ENCODE assay signal across 17 cellular contexts in genomic region chr2:229410312-229410711, GRCh38.
DNase-seq lines count a peak whose midpoint lies in the region; ATAC-seq and TF ChIP-seq lines count a peak whose summit lies in the region.
"Had no signal": no experiment of that assay in that cellular context is flagged by ENCODE, and none has a peak within 500 bp of the region (broad histone marks: within the 10 kb centered on the region; RNA-seq: fewer than 3 reads in every experiment).

No MANE protein-coding gene starts in this region.

- no peaks in the 10 kb centered on the region for H3K27me3 ChIP-seq in GM23338 (ENCODE audit: insufficient read depth)
- H3K27me3 ChIP-seq in subcutaneous abdominal adipose tissue (ENCODE audit: control insufficient read depth in 5 of 5, insufficient read depth in 4 of 5, low read length in 5 of 5) = peaks cover 0 to 3% (median 0%) of the 10 kb centered on the region in 5 donors
- H3K27me3 ChIP-seq: SJSA1 had no signal

- H3K27ac ChIP-seq in GM23338 (ENCODE audit: low read depth) (no peak overlapping the region), subcutaneous abdominal adipose tissue (ENCODE audit: low read depth, low read length) (peak overlapping the region; percentile 72)
- H3K27ac ChIP-seq: psoas muscle had no signal

- H3K36me3 Mint-ChIP-seq in GM23338 (ENCODE audit: low read depth) = no peaks in the 10 kb centered on the region
- peaks cover 53% of the 10 kb centered on the region for H3K36me3 Mint-ChIP-seq in MCF 10A (ENCODE audit: insufficient read depth, unreplicated experiment)
- H3K36me3 Mint-ChIP-seq in activated CD4-positive, alpha-beta memory T cell treated with anti-CD3 and anti-CD28 coated beads, Interleukin-2, amount 10 ng/mL, durations not matched to agents 7 days and 5 days (ENCODE audit: low read depth) = no peaks in the 10 kb centered on the region
- H3K36me3 Mint-ChIP-seq: natural killer cell had no signal

- peaks cover 5% of the 10 kb centered on the region; the same call in 1 of the 2 replicates for H3K9me2 ChIP-seq in GM23338 (ENCODE audit: insufficient read depth)

- H3F3A ChIP-seq in GM23338 (replicated peaks; ENCODE audit: low read depth) = no peaks in the 10 kb centered on the region

- no peak for ATAC-seq in GM23338
- no peak for ATAC-seq in GM21526 (IDR thresholded peaks at IDR 0.05; ENCODE audit: low FRiP score, unreplicated experiment)
- ATAC-seq: activated CD4-positive, alpha-beta T cell treated with anti-CD3 and anti-CD28 coated beads for 36 hours; natural killer cell; psoas muscle had no signal

- peak overlapping the region; percentile 27 for H3K4me2 ChIP-seq in GM23338

- H3K4me3 Mint-ChIP-seq in GM23338 (no peak overlapping the region), MCF 10A (ENCODE audit: unreplicated experiment) (no peak overlapping the region)
- H3K4me3 Mint-ChIP-seq in activated CD4-positive, alpha-beta memory T cell treated with anti-CD3 and anti-CD28 coated beads, Interleukin-2, amount 10 ng/mL, durations not matched to agents 7 days and 5 days = no peak overlapping the region
- H3K4me3 Mint-ChIP-seq: activated CD4-positive, alpha-beta T cell treated with anti-CD3 and anti-CD28 coated beads for 36 hours; B cell; natural killer cell had no signal

- H3K9me3 Mint-ChIP-seq in GM23338 (peaks cover 6% of the 10 kb centered on the region; the same call in 1 of the 3 replicates), MCF 10A (ENCODE audit: unreplicated experiment) (no peaks in the 10 kb centered on the region)
- no peaks in the 10 kb centered on the region for H3K9me3 Mint-ChIP-seq in activated CD4-positive, alpha-beta memory T cell treated with anti-CD3 and anti-CD28 coated beads, Interleukin-2, amount 10 ng/mL, durations not matched to agents 7 days and 5 days

- H3K27me3 Mint-ChIP-seq in GM23338 (ENCODE audit: insufficient read depth, low read depth, poor library complexity) (peaks cover 7% of the 10 kb centered on the region), MCF 10A (ENCODE audit: insufficient read depth, unreplicated experiment) (no peaks in the 10 kb centered on the region)
- H3K27me3 Mint-ChIP-seq in activated CD4-positive, alpha-beta memory T cell treated with anti-CD3 and anti-CD28 coated beads, Interleukin-2, amount 10 ng/mL, durations not matched to agents 7 days and 5 days = no peaks in the 10 kb centered on the region
- H3K27me3 Mint-ChIP-seq: activated CD4-positive, alpha-beta T cell treated with anti-CD3 and anti-CD28 coated beads for 36 hours; B cell had no signal

- POLR2A ChIA-PET in MCF 10A (lab: Yijun Ruan, JAX) = interaction anchor here (0.6 to 1.6 kb wide), 7 partner anchors 9 to 453 kb away, joined by 3 to 4 read pairs (median 3); no protein-coding TSS in a partner anchor
- POLR2A ChIA-PET in activated CD4-positive, alpha-beta memory T cell treated with anti-CD3 and anti-CD28 coated beads, Interleukin-2, amount 10 ng/mL, durations not matched to agents 7 days and 5 days (lab: Charles Lee) = no interaction called here

- H3K79me2 ChIP-seq in GM23338 (replicated peaks; ENCODE audit: insufficient read depth) = no peaks in the 10 kb centered on the region

- no peak for TF ChIP-seq CTCF in GM23338 (conservative IDR thresholded peaks at IDR 0.05; ENCODE audit: low read depth in 2 of 2)
- TF ChIP-seq CTCF in MCF 10A (IDR thresholded peaks at IDR 0.05; ENCODE audit: unreplicated experiment) = no peak

- H4K20me1 ChIP-seq in GM23338 (replicated peaks; ENCODE audit: insufficient read depth) = no peaks in the 10 kb centered on the region

- peaks cover 25% of the 10 kb centered on the region for H3K4me1 ChIP-seq in GM23338 (ENCODE audit: insufficient read depth)
- H3K4me1 ChIP-seq in subcutaneous abdominal adipose tissue (ENCODE audit: control insufficient read depth in 5 of 5, insufficient read depth in 5 of 5, low read length in 5 of 5) = peaks cover 2 to 28% (median 21%) of the 10 kb centered on the region in 5 donors
- H3K4me1 ChIP-seq: psoas muscle had no signal

- no peak for DNase-seq in GM23338 (ENCODE audit: low spot score)
- DNase-seq in MCF 10A (ENCODE audit: unreplicated experiment) = no peak
- peak; percentile 54 for DNase-seq in iris pigment epithelial cell (ENCODE audit: low read depth)
- no peak for DNase-seq in UCSD-AML1 (lab: John Stamatoyannopoulos, UW; ENCODE audit: unreplicated experiment)
- no peak for DNase-seq in kidney tubule cell (ENCODE audit: low spot score)
- DNase-seq in activated CD4-positive, alpha-beta memory T cell treated with anti-CD3 and anti-CD28 coated beads, Interleukin-2, amount 10 ng/mL, durations not matched to agents 7 days and 5 days = no peak
- DNase-seq: activated CD4-positive, alpha-beta T cell treated with anti-CD3 and anti-CD28 coated beads for 36 hours; activated CD8-positive, alpha-beta memory T cell treated with anti-CD3 and anti-CD28 coated beads, Interleukin-2, amount 50 U/mL, for 48 hours; activated naive CD4-positive, alpha-beta T cell treated with Interleukin-2 at 50 U/mL for 16 hours; natural killer cell; NCI-H1694 treated with DMSO at 0.1 percent for 48 hours; NCI-H446 treated with DMSO at 0.1 percent for 48 hours; psoas muscle had no signal

- 0 out of 2 replicates have a peak overlapping the region, but pooled peaks have one; percentile 4 for H2AFZ ChIP-seq in GM23338

- H3K36me3 ChIP-seq in GM23338 (ENCODE audit: insufficient read depth) (no peaks in the 10 kb centered on the region), subcutaneous abdominal adipose tissue (ENCODE audit: control insufficient read depth in 5 of 5, insufficient read depth in 5 of 5, low read length in 5 of 5) (no peaks in the 10 kb centered on the region)
- H3K36me3 ChIP-seq: SJSA1 had no signal

- H3K9me3 ChIP-seq in subcutaneous abdominal adipose tissue (ENCODE audit: control insufficient read depth in 5 of 5, low read length in 5 of 5) = peaks cover 0 to 3% (median 0%) of the 10 kb centered on the region in 5 donors
- H3K9me3 ChIP-seq: psoas muscle had no signal

- no TSS peak for BruUV-seq in MCF 10A (replicated peaks; lab: Mats Ljungman, UMichigan)

- CTCF ChIA-PET in MCF 10A (lab: Yijun Ruan, JAX) = interaction anchor here (0.5 to 1.1 kb wide), 3 partner anchors 27 to 67 kb away, joined by 3 to 4 read pairs (median 3); no protein-coding TSS in a partner anchor
- CTCF ChIA-PET in activated CD4-positive, alpha-beta memory T cell treated with anti-CD3 and anti-CD28 coated beads, Interleukin-2, amount 10 ng/mL, durations not matched to agents 7 days and 5 days (lab: Charles Lee) = no interaction called here

- peaks cover 25% of the 10 kb centered on the region for H3K4me1 Mint-ChIP-seq in GM23338
- peaks cover 43% of the 10 kb centered on the region for H3K4me1 Mint-ChIP-seq in MCF 10A (ENCODE audit: insufficient read depth, unreplicated experiment)
- no peaks in the 10 kb centered on the region for H3K4me1 Mint-ChIP-seq in activated CD4-positive, alpha-beta memory T cell treated with anti-CD3 and anti-CD28 coated beads, Interleukin-2, amount 10 ng/mL, durations not matched to agents 7 days and 5 days
- H3K4me1 Mint-ChIP-seq: activated CD4-positive, alpha-beta T cell treated with anti-CD3 and anti-CD28 coated beads for 36 hours; B cell; natural killer cell had no signal

- H3K9ac ChIP-seq in subcutaneous abdominal adipose tissue (ENCODE audit: low read length in 5 of 5) = no peak overlapping the region

- intact Hi-C loops in MCF 10A (cut with micrococcal nuclease) = no loop called here

- H3K4me3 ChIP-seq in GM23338 (no peak overlapping the region; the same call in 1 of the 2 replicates), subcutaneous abdominal adipose tissue (ENCODE audit: low read depth in 1 of 5, low read length in 5 of 5) (no peak overlapping the region)
- H3K4me3 ChIP-seq: psoas muscle, SJSA1 had no signal

- H3K27ac Mint-ChIP-seq in GM23338 (0 out of 2 replicates have a peak overlapping the region, but pooled peaks have one; percentile 0), MCF 10A (ENCODE audit: low read depth, unreplicated experiment) (peak overlapping the region; percentile 99)
- H3K27ac Mint-ChIP-seq in activated CD4-positive, alpha-beta memory T cell treated with anti-CD3 and anti-CD28 coated beads, Interleukin-2, amount 10 ng/mL, durations not matched to agents 7 days and 5 days = no peak overlapping the region
- H3K27ac Mint-ChIP-seq: activated CD4-positive, alpha-beta T cell treated with anti-CD3 and anti-CD28 coated beads for 36 hours; B cell; natural killer cell had no signal

TF ChIP-seq in GM23338, 12 proteins besides CTCF, POLR2A, EP300 and RAD21 (continues in another document):
- TF ChIP-seq POLR2AphosphoS5 (IDR thresholded peaks at IDR 0.05; ENCODE audit: low read depth) = no peak
- no peak for TF ChIP-seq CREB1 (CRISPR knock-in tag; IDR thresholded peaks at IDR 0.05; ENCODE audit: low read depth)
- TF ChIP-seq EZH2 (IDR thresholded peaks at IDR 0.05; ENCODE audit: low read depth, unreplicated experiment) = no peak
- no peak for TF ChIP-seq ZNF114 (CRISPR knock-in tag; IDR thresholded peaks at IDR 0.05)
- no peak for TF ChIP-seq REST (IDR thresholded peaks at IDR 0.05; ENCODE audit: unreplicated experiment)
- TF ChIP-seq NANOG (IDR thresholded peaks at IDR 0.05; ENCODE audit: borderline replicate concordance) = no peak
- no peak for TF ChIP-seq STAT1 (IDR thresholded peaks at IDR 0.05; ENCODE audit: unreplicated experiment)
- TF ChIP-seq EZH2phosphoT487 (IDR thresholded peaks at IDR 0.05; ENCODE audit: unreplicated experiment) = no peak
